In the genomic region with DNA sequence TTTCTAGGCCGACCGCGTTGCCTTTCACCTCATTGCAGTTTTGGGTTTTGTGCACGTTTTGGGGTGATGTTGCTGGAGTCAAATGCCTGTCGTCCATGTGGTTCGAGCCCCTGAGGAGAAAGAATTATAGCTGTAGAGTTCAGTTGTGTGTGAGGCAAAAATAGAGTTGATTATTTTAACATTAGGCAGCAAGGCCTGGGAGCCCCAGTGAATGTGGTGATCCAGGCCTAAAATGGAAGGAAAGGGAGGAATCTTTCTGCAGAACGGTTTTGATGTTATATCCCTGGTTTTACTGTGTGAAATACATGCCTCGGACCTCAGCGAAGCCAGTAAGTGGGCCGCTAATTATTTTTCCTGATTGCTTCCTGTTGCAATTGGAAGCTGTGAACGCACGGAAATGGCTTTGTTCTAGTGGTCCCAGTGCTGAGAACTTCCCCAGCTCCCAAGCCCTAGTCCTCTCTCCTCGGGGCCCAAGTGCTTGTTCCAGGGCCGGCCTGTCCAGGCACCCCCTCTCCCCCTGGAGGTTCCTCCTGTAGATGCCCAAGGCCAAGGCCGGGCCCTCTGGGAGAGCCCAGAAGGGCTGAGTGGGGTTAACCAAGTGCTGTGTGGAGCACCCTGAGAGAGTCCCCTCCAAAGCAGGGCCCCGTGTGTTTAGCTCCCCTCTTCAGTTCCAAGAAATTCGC, we compare ENCODE assay signal across 8 cellular contexts. TPM values are rescaled to one million over a fixed set of nuclear protein-coding genes. Genes with fewer than 3 reads are reported as not detected.
DNase-seq lines count a peak whose midpoint lies in the region; ATAC-seq, FAIRE-seq and TF ChIP-seq lines count a peak whose summit lies in the region.

No MANE protein-coding gene starts in this region.

- no peak for FAIRE-seq in GM12878 (lab: Jason Lieb, UNC)

- SMC1A ChIA-PET in GM12878 (lab: Charles Lee; ENCODE audit: uncharacterized antibody, unreplicated experiment): interaction anchor here (0.9 to 1.5 kb wide), 3 partner anchors 26 to 97 kb away, joined by 3 read pairs; no protein-coding TSS in a partner anchor

- peak; percentile 66 for DNase-seq in 8988T
- no peak for DNase-seq in HFF-Myc (ENCODE audit: extremely low read depth, low read depth)
- DNase-seq in GM12878 (ENCODE audit: low read depth, low spot score): no peak
- no peak for DNase-seq in lung (ENCODE audit: low spot score)
- no peak for DNase-seq in NK-92 treated with Interleukin-12 subunit alpha and Interleukin-12 subunit beta, amount 100 ng/mL, for 24 hours (lab: John Stamatoyannopoulos, UW)
- DNase-seq in NOMO-1 treated with dmso at 0.1 percent for 144 hours (lab: John Stamatoyannopoulos, UW; ENCODE audit: unreplicated experiment): no peak

- BruUV-seq in GM12878 (replicated peaks; lab: Mats Ljungman, UMichigan): no TSS peak

- TF ChIP-seq RAD21 in GM12878 (IDR thresholded peaks at IDR 0.05; ENCODE audit: insufficient read depth, low read depth, low read length): no peak

- H4K20me1 ChIP-seq in GM12878 (ENCODE audit: control insufficient read depth, insufficient read depth): no peaks in the 10 kb centered on the region

- TF ChIP-seq CTCF in HFF-Myc (IDR thresholded peaks at IDR 0.05; ENCODE audit: low read depth, low read length, missing control alignments) (no peak), GM12878 (IDR thresholded peaks at IDR 0.05 in 2 of 3, conservative IDR thresholded peaks at IDR 0.05 in 1 of 3; ENCODE audit: control insufficient read depth in 2 of 3, extremely low read depth in 1 of 3, insufficient read depth in 1 of 3, low read depth in 3 of 3, low read length in 3 of 3) (no peak), lung (IDR thresholded peaks at IDR 0.05; ENCODE audit: control extremely low read depth, extremely low read depth) (no peak)

- in situ Hi-C loops in GM12878 (cut with MboI): no loop called here

- RAD21 ChIA-PET in GM12878 (lab: Charles Lee; ENCODE audit: unreplicated experiment): interaction anchor here (0.9 to 1.5 kb wide), 2 partner anchors 57 to 67 kb away, joined by 3 to 8 read pairs; no protein-coding TSS in a partner anchor

- H3K4me3 ChIP-seq in HFF-Myc (replicated peaks; ENCODE audit: low read depth, low read length) (peak overlapping the region; percentile 63), GM12878 (peak overlapping the region; percentile 92), lung (peak overlapping the region; percentile 7)

- peak overlapping the region; percentile 89 for H3K4me2 ChIP-seq in GM12878 (ENCODE audit: control insufficient read depth, insufficient read depth)

- H2AFZ ChIP-seq in GM12878 (ENCODE audit: control insufficient read depth, low read depth, low read length): peak overlapping the region; percentile 30

- peak overlapping the region; percentile 67 for H3K9ac ChIP-seq in GM12878 (ENCODE audit: control insufficient read depth, insufficient read depth, low read length)

- H3K36me3 ChIP-seq in GM12878 (ENCODE audit: control insufficient read depth in 2 of 2, insufficient read depth in 2 of 2, low read length in 1 of 2) (no peaks in the 10 kb centered on the region), lung (ENCODE audit: control insufficient read depth in 2 of 2, insufficient read depth in 2 of 2, low read length in 2 of 2) (no peaks in the 10 kb centered on the region)

- CTCF ChIA-PET in GM12878 (lab: Yijun Ruan, JAX): interaction anchor here (1.0 to 1.1 kb wide), 2 partner anchors 17 to 47 kb away, joined by 3 read pairs; no protein-coding TSS in a partner anchor

- WGBS in GM12878 (ENCODE audit: insufficient coverage, insufficient replicate concordance, low lambda C conversion rate, missing lambda C conversion rate): 78% methylated on average over 17 of the region's 17 CpGs
- WGBS in lung, 2 donors: 10 to 12% methylated on average over 17 of the region's 17 CpGs

- TF ChIP-seq EP300 in GM12878 (IDR thresholded peaks at IDR 0.05; ENCODE audit: borderline replicate concordance in 1 of 2, control insufficient read depth in 1 of 2, low read depth in 2 of 2, low read length in 2 of 2): no peak

- ATAC-seq in GM12878 (peak; percentile 32), lung (ENCODE audit: insufficient read depth, low FRiP score) (no peak), HG03521 (IDR thresholded peaks at IDR 0.05; ENCODE audit: unreplicated experiment) (no peak), HG02884 (IDR thresholded peaks at IDR 0.05; ENCODE audit: unreplicated experiment) (no peak)

- H3K27ac ChIP-seq in GM12878 (ENCODE audit: control insufficient read depth, insufficient read depth) (peak overlapping the region; percentile 36), lung (ENCODE audit: low read depth in 1 of 2, low read length in 1 of 2) (peak overlapping the region; percentile 65 to 86)

- intact Hi-C loops in GM12878 (cut with micrococcal nuclease; ENCODE audit: unreplicated experiment): loop anchor here (5.0 kb wide), 1 partner anchor 68 kb away; no protein-coding TSS in a partner anchor

- TF ChIP-seq POLR2A in GM12878 (IDR thresholded peaks at IDR 0.05; ENCODE audit: low read depth, low read length): no peak

- H3K27me3 ChIP-seq in GM12878 (replicated peaks in 1 of 2; ENCODE audit: control insufficient read depth in 2 of 2, insufficient read depth in 2 of 2, low read length in 1 of 2): no peaks in the 10 kb centered on the region
- H3K27me3 ChIP-seq in lung (ENCODE audit: control insufficient read depth, insufficient read depth): no peaks in the 10 kb centered on the region

- H3K9me3 ChIP-seq in GM12878 (replicated peaks; ENCODE audit: control insufficient read depth, insufficient read depth, low read length) (no peaks in the 10 kb centered on the region), lung (ENCODE audit: control insufficient read depth in 2 of 2, insufficient read depth in 1 of 2, low read length in 1 of 2) (no peaks in the 10 kb centered on the region)

- H3K79me2 ChIP-seq in GM12878 (ENCODE audit: control insufficient read depth, insufficient read depth, low read length): peaks cover 45% of the 10 kb centered on the region

- POLR2A ChIA-PET in GM12878 (lab: Charles Lee): interaction anchor here (0.6 to 1.0 kb wide), 2 partner anchors 15 to 48 kb away, joined by 3 to 5 read pairs; no protein-coding TSS in a partner anchor

- H3K4me1 ChIP-seq in GM12878 (ENCODE audit: control insufficient read depth, insufficient read depth, low read length) (peaks cover 6% of the 10 kb centered on the region), lung (ENCODE audit: control insufficient read depth in 2 of 2, insufficient read depth in 2 of 2, low read length in 2 of 2) (peaks cover 8 to 25% of the 10 kb centered on the region in 2 donors)

TF ChIP-seq in GM12878, 131 proteins besides CTCF, POLR2A, EP300 and RAD21 (continues in another document):
- TF ChIP-seq STAT3 (IDR thresholded peaks at IDR 0.05; ENCODE audit: low read depth, low read length) (no peak), WRNIP1 (IDR thresholded peaks at IDR 0.05; ENCODE audit: borderline replicate concordance, low read depth, low read length) (no peak)

RNA-seq across cellular contexts. Expression of gene LRP5, which starts 2.0 kb away (rescaled TPM):
- total RNA-seq in GM12878 (2013; cell fraction: nucleolus; rRNA removed): 56.4 and 81.7 TPM in 2 replicates
- total RNA-seq in GM12878 (2014; rRNA removed): 13.1 and 15.7 TPM in 2 replicates
- 6.4 and 7.9 TPM in 2 replicates for total RNA-seq in GM12878 (2014; rRNA removed; fragmentation: Illumina TruSeq; extraction: Trizol)
- total RNA-seq in GM12878 (2021): 31.9 and 34.0 TPM in 2 replicates
- polyA plus RNA-seq in GM12878 (2011; ENCODE audit: low read depth): 1.8 TPM
- 1.4 and 4.7 TPM in 2 replicates for polyA plus RNA-seq in GM12878 (2011; rRNA removed)
- polyA plus RNA-seq in GM12878 (2011; cell fraction: cytosol; rRNA removed): 7.2 and 8.4 TPM in 2 replicates
- 15.6 and 23.2 TPM in 2 replicates for polyA plus RNA-seq in GM12878 (2011; cell fraction: nucleus; rRNA removed)
- polyA plus RNA-seq in GM12878 (2012): 7.5 and 10.0 TPM in 2 replicates
- polyA plus RNA-seq in GM12878 (2014; fragmentation: Illumina TruSeq; extraction: Trizol): 0.70 and 4.8 TPM in 2 replicates
- polyA plus RNA-seq in GM12878 (2014; fragmentation: Nextera tagmentation; extraction: Ambion mirVana): under 1 TPM; 0.37 to 0.97 TPM
- 12.2 and 13.2 TPM in 2 replicates for polyA plus RNA-seq in GM12878 (2014; rRNA removed)
- polyA plus RNA-seq in GM12878 (2016; fragmentation: Nextera tagmentation; extraction: Ambion mirVana): 10 to 100 TPM in 1 of 2 experiments, 1 to 10 TPM in 1; 5.3 to 11.5 TPM
- polyA minus RNA-seq in GM12878 (2011; rRNA and poly(A)+ RNA removed): 12.6 and 23.1 TPM in 2 replicates
- 8.2 and 13.0 TPM in 2 replicates for polyA minus RNA-seq in GM12878 (2011; cell fraction: cytosol; rRNA and poly(A)+ RNA removed)
- 12.1 and 20.7 TPM in 2 replicates for polyA minus RNA-seq in GM12878 (2011; cell fraction: nucleus; rRNA and poly(A)+ RNA removed)
- 10 to 100 TPM; 59.3 to 67.1 TPM for total RNA-seq in lung
- 10 to 100 TPM; 33.7 to 76.4 TPM for polyA plus RNA-seq in lung

RNA-seq across cellular contexts. Expression of gene C11orf24, which starts 42.6 kb away (rescaled TPM):
- total RNA-seq in GM12878 (2013; cell fraction: nucleolus; rRNA removed): 42.2 and 52.0 TPM in 2 replicates
- 43.3 and 43.7 TPM in 2 replicates for total RNA-seq in GM12878 (2014; rRNA removed)
- total RNA-seq in GM12878 (2014; rRNA removed; fragmentation: Illumina TruSeq; extraction: Trizol): 29.4 and 33.1 TPM in 2 replicates
- 61.7 and 74.6 TPM in 2 replicates for total RNA-seq in GM12878 (2021)
- polyA plus RNA-seq in GM12878 (2011; ENCODE audit: low read depth): 20.8 TPM
- 14.5 and 25.9 TPM in 2 replicates for polyA plus RNA-seq in GM12878 (2011; rRNA removed)
- 44.8 and 58.3 TPM in 2 replicates for polyA plus RNA-seq in GM12878 (2011; cell fraction: cytosol; rRNA removed)
- 36.4 and 41.9 TPM in 2 replicates for polyA plus RNA-seq in GM12878 (2011; cell fraction: nucleus; rRNA removed)
- 37.6 and 40.4 TPM in 2 replicates for polyA plus RNA-seq in GM12878 (2012)
- 18.5 and 39.0 TPM in 2 replicates for polyA plus RNA-seq in GM12878 (2014; fragmentation: Illumina TruSeq; extraction: Trizol)
- 1 to 10 TPM; 4.3 to 9.9 TPM for polyA plus RNA-seq in GM12878 (2014; fragmentation: Nextera tagmentation; extraction: Ambion mirVana)
- 63.4 and 70.3 TPM in 2 replicates for polyA plus RNA-seq in GM12878 (2014; rRNA removed)
- polyA plus RNA-seq in GM12878 (2016; fragmentation: Nextera tagmentation; extraction: Ambion mirVana): 100 to 1,000 TPM in 1 of 2 experiments, 10 to 100 TPM in 1; 93.4 to 104 TPM
- polyA minus RNA-seq in GM12878 (2011; rRNA and poly(A)+ RNA removed): 17.3 and 26.1 TPM in 2 replicates
- polyA minus RNA-seq in GM12878 (2011; cell fraction: cytosol; rRNA and poly(A)+ RNA removed): 17.6 and 19.2 TPM in 2 replicates
- 13.5 and 23.2 TPM in 2 replicates for polyA minus RNA-seq in GM12878 (2011; cell fraction: nucleus; rRNA and poly(A)+ RNA removed)
- total RNA-seq in lung: 10 to 100 TPM in 1 of 2 donors, 1 to 10 TPM in 1; 9.8 to 50.0 TPM
- polyA plus RNA-seq in lung: 10 to 100 TPM; 25.4 to 33.9 TPM

Comparison
In these comparisons a context has a peak if more than half of its experiments do, and no peak if none do; other contexts are left out.
1. H3K4me3 ChIP-seq: peak in every context shown above with its lines; median percentile 92 in GM12878; 63 in HFF-Myc; 7 in lung.